Comparison of ENCODE assay signal across 13 cellular contexts in genomic region chr15:67108122-67108871, GRCh38. TPM values are rescaled to one million over a fixed set of nuclear protein-coding genes. Genes with fewer than 3 reads are reported as not detected.
DNase-seq lines count a peak whose midpoint lies in the region; ATAC-seq and TF ChIP-seq lines count a peak whose summit lies in the region.
"Had no signal": no experiment of that assay in that cellular context is flagged by ENCODE, and none has a peak within 500 bp of the region (broad histone marks: within the 10 kb centered on the region; RNA-seq: fewer than 3 reads in every experiment).

No MANE protein-coding gene starts in this region.

- H4K20me1 ChIP-seq in fibroblast of lung (ENCODE audit: control insufficient read depth, extremely low read depth, insufficient read depth, low read length) (no peaks in the 10 kb centered on the region), smooth muscle cell (ENCODE audit: low read depth) (peaks cover 18% of the 10 kb centered on the region)

- peak overlapping the region; percentile 99 for H3K27ac Mint-ChIP-seq in HFFc6
- peak overlapping the region in 5 of 10 donors; percentile 47 to 78 (median 70) for H3K27ac Mint-ChIP-seq in naive thymus-derived CD8-positive, alpha-beta T cell

- peaks cover 20% of the 10 kb centered on the region for H3K9me3 Mint-ChIP-seq in HFFc6
- H3K9me3 Mint-ChIP-seq in naive thymus-derived CD8-positive, alpha-beta T cell, result peaks cover 0 to 8% (median 0%) of the 10 kb centered on the region in 9 donors

- H3K27me3 ChIP-seq in fibroblast of lung (ENCODE audit: control insufficient read depth, insufficient read depth, low read length) (no peaks in the 10 kb centered on the region), smooth muscle cell (ENCODE audit: low read depth) (no peaks in the 10 kb centered on the region)
- H3K27me3 ChIP-seq: ascending aorta, right atrium auricular region, suprapubic skin had no signal

- H3K36me3 Mint-ChIP-seq in HFFc6 (ENCODE audit: low read depth), result peaks cover 57% of the 10 kb centered on the region
- H3K36me3 Mint-ChIP-seq in naive thymus-derived CD8-positive, alpha-beta T cell, result peaks cover 0 to 4% (median 0%) of the 10 kb centered on the region in 3 donors

- peak overlapping the region; percentile 70 for H3K27ac ChIP-seq in SK-N-MC
- peak overlapping the region; percentile 95 for H3K27ac ChIP-seq in fibroblast of lung (ENCODE audit: insufficient read depth, low read length)
- H3K27ac ChIP-seq in smooth muscle cell (ENCODE audit: low read depth), result peak overlapping the region; percentile 96
- H3K27ac ChIP-seq: KMS-11 had no signal

- TF ChIP-seq CTCF in HFFc6 (IDR thresholded peaks at IDR 0.05) (no peak), fibroblast of lung (conservative IDR thresholded peaks at IDR 0.05 in 1 of 2, IDR thresholded peaks at IDR 0.05 in 1 of 2; ENCODE audit: low read depth in 1 of 2, low read length in 2 of 2) (no peak), smooth muscle cell (IDR thresholded peaks at IDR 0.05; ENCODE audit: borderline replicate concordance, insufficient read depth, poor library complexity, severe bottlenecking) (no peak)

- POLR2A ChIA-PET in naive thymus-derived CD8-positive, alpha-beta T cell (lab: Charles Lee), result no interaction called here

- 65% methylated on average over 9 of the region's 9 CpGs for WGBS in smooth muscle cell (ENCODE audit: low lambda C conversion rate)

- H3K4me1 ChIP-seq in fibroblast of lung (ENCODE audit: control insufficient read depth, extremely low read depth, insufficient read depth, low read length), result peaks cover 58% of the 10 kb centered on the region
- H3K4me1 ChIP-seq in smooth muscle cell (ENCODE audit: low read depth), result peaks cover 28% of the 10 kb centered on the region

- peaks cover under 1% of the 10 kb centered on the region for H3K4me1 Mint-ChIP-seq in HFFc6 (ENCODE audit: low read depth)
- H3K4me1 Mint-ChIP-seq in naive thymus-derived CD8-positive, alpha-beta T cell, result peaks cover 34 to 49% (median 43%) of the 10 kb centered on the region in 4 donors

- H2AFZ ChIP-seq in fibroblast of lung (ENCODE audit: low read length) (no peak overlapping the region), smooth muscle cell (ENCODE audit: low read depth) (no peak overlapping the region)

- DNase-seq in HFFc6 (no peak), SK-N-MC (ENCODE audit: low read depth, low spot score) (no peak), fibroblast of lung (ENCODE audit: low read depth in 2 of 2) (peak in 1 of 2 donors; percentile 49), smooth muscle cell (lab: John Stamatoyannopoulos, UW; ENCODE audit: unreplicated experiment) (no peak), NCI-H2196 treated with DMSO at 0.1 percent for 48 hours (lab: John Stamatoyannopoulos, UW; ENCODE audit: unreplicated experiment) (no peak), NCI-H446 treated with DMSO at 0.1 percent for 48 hours (lab: John Stamatoyannopoulos, UW) (no peak), AG20443 (ENCODE audit: low spot score) (no peak)
- DNase-seq in naive thymus-derived CD8-positive, alpha-beta T cell, result no peak
- DNase-seq: hypothalamus had no signal

- H3K36me3 ChIP-seq in SK-N-MC (ENCODE audit: insufficient read depth, low read length), result no peaks in the 10 kb centered on the region
- H3K36me3 ChIP-seq in fibroblast of lung (ENCODE audit: control insufficient read depth, insufficient read depth, low read length), result peaks cover 8% of the 10 kb centered on the region
- peaks cover 9% of the 10 kb centered on the region for H3K36me3 ChIP-seq in smooth muscle cell (ENCODE audit: low read depth)
- H3K36me3 ChIP-seq: ascending aorta, right atrium auricular region, suprapubic skin had no signal

- H3K9ac ChIP-seq in SK-N-MC (ENCODE audit: insufficient read length), result no peak overlapping the region
- H3K9ac ChIP-seq in fibroblast of lung (ENCODE audit: insufficient read depth, low read length), result no peak overlapping the region
- H3K9ac ChIP-seq in smooth muscle cell (ENCODE audit: low read depth), result no peak overlapping the region
- H3K9ac ChIP-seq: KMS-11 had no signal

- H3K9me3 ChIP-seq in SK-N-MC (ENCODE audit: low read depth, low read length) (peaks cover 9% of the 10 kb centered on the region; the same call in 1 of the 2 replicates), fibroblast of lung (ENCODE audit: control insufficient read depth, insufficient read depth, low read depth, low read length) (no peaks in the 10 kb centered on the region), smooth muscle cell (replicated peaks; ENCODE audit: low read depth) (no peaks in the 10 kb centered on the region)
- H3K9me3 ChIP-seq: ascending aorta, suprapubic skin had no signal

- H3F3A ChIP-seq in smooth muscle cell (ENCODE audit: low read depth), result peaks cover 29% of the 10 kb centered on the region

- H3K4me3 Mint-ChIP-seq in HFFc6, result peak overlapping the region; percentile 59
- peak overlapping the region in 2 of 10 donors; percentile 24 to 29 for H3K4me3 Mint-ChIP-seq in naive thymus-derived CD8-positive, alpha-beta T cell

- H3K4me2 ChIP-seq in fibroblast of lung (ENCODE audit: extremely low read depth, insufficient read depth, low read length) (no peak overlapping the region), smooth muscle cell (peak overlapping the region; percentile 44)
- H3K4me2 ChIP-seq: KMS-11 had no signal

- H3K79me2 ChIP-seq in fibroblast of lung (ENCODE audit: control insufficient read depth, insufficient read depth, low read length), result peaks cover 86% of the 10 kb centered on the region
- H3K79me2 ChIP-seq in smooth muscle cell (ENCODE audit: low read depth), result peaks cover 59% of the 10 kb centered on the region

- H3K4me3 ChIP-seq in SK-N-MC (no peak overlapping the region), fibroblast of lung (replicated peaks in 1 of 4; ENCODE audit: control extremely low read depth in 1 of 4, insufficient read depth in 1 of 4, low read depth in 3 of 4, low read length in 4 of 4) (no peak overlapping the region), smooth muscle cell (no peak overlapping the region)
- H3K4me3 ChIP-seq: ascending aorta, right atrium auricular region, suprapubic skin had no signal

- H3K27me3 Mint-ChIP-seq in HFFc6 (ENCODE audit: insufficient read depth), result peaks cover 31% of the 10 kb centered on the region
- H3K27me3 Mint-ChIP-seq in naive thymus-derived CD8-positive, alpha-beta T cell, result no peaks in the 10 kb centered on the region

- no peak for ATAC-seq in naive thymus-derived CD8-positive, alpha-beta T cell

RNA-seq across cellular contexts. Expression of gene SMAD3, which starts 42.9 kb away (rescaled TPM):
- total RNA-seq in HFFc6 (2021; fragmentation: NEBNext Ultra II Directional; extraction: Animal tissue kit (Norgen Biotek cat#: 25700)), result 100 to 1,000 TPM in 4 of 6 experiments, 10 to 100 TPM in 2; 54.3 to 132 (median 118) TPM
- total RNA-seq in fibroblast of lung (48.8 and 69.9 TPM in 2 replicates), smooth muscle cell (21.9 and 25.9 TPM in 2 replicates)
- polyA plus RNA-seq in fibroblast of lung (173 and 210 TPM in 2 replicates), smooth muscle cell (20.2 and 27.7 TPM in 2 replicates)
- polyA plus RNA-seq in fibroblast of lung (2012), result 201 and 211 TPM in 2 replicates
- polyA minus RNA-seq in fibroblast of lung (ENCODE audit: low replicate concordance), result 738 and 1,027 TPM in 2 replicates
- total RNA-seq in naive thymus-derived CD8-positive, alpha-beta T cell, result 10 to 100 TPM; 53.1 to 55.4 TPM
- polyA plus RNA-seq in naive thymus-derived CD8-positive, alpha-beta T cell, result 1 to 10 TPM in 2 of 3 donors, under 1 TPM in 1; 0.57 to 4.2 (median 1.7) TPM
